In the genomic region with DNA sequence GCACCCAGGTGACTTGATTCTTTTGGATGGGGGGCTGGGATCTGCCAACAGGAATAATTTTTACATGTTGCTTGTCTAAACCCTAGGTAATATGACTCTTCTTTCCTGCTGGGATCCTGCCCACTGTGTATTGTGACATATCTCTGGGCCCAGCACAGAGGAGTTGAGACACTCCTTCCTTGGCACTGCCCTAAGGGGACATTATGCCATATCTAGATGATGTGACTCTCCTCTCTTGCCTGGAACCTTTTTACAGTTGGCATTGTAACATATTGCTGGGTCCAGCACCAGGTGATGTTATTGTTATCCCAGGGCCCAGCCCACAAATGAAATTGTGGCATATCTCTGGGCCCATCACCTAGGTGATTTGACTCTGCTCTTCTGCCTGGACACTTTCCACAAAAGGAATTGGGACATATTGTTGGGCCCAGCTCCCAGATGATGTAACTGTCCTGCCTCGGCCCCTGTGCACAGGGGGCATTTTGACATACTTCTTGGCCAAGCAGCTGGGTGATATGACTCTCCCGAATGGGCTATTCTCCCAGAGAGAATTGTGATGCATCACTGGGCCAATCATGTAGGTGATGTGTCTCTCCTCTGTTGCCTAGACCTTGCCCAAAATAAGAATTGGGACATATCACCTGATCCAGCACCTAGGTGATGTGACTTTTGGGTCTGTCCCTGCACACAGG, we compare ENCODE assay signal across 18 cellular contexts.
DNase-seq lines count a peak whose midpoint lies in the region; ATAC-seq, FAIRE-seq and TF ChIP-seq lines count a peak whose summit lies in the region.
"Had no signal": no experiment of that assay in that cellular context is flagged by ENCODE, and none has a peak within 500 bp of the region (broad histone marks: within the 10 kb centered on the region; RNA-seq: fewer than 3 reads in every experiment).

No MANE protein-coding gene starts in this region.

- H3K27me3 ChIP-seq in breast epithelium = no peaks in the 10 kb centered on the region
- H3K27me3 ChIP-seq in bronchial epithelial cell (ENCODE audit: control insufficient read depth, insufficient read depth, low read length) = no peaks in the 10 kb centered on the region
- H3K27me3 ChIP-seq in esophagus muscularis mucosa = no peaks in the 10 kb centered on the region
- no peaks in the 10 kb centered on the region for H3K27me3 ChIP-seq in vagina
- H3K27me3 ChIP-seq: BLaER1 had no signal

- no peaks in the 10 kb centered on the region for H3K27me3 Mint-ChIP-seq in MCF 10A (ENCODE audit: insufficient read depth, unreplicated experiment)
- H3K27me3 Mint-ChIP-seq in activated naive CD8-positive, alpha-beta T cell treated with anti-CD3 and anti-CD28 coated beads for 36 hours = no peaks in the 10 kb centered on the region

- no peak for FAIRE-seq in bronchial epithelial cell (lab: Jason Lieb, UNC)
- FAIRE-seq: A549, H1 had no signal

- H3K4me3 ChIP-seq in breast epithelium (no peak overlapping the region), bronchial epithelial cell (ENCODE audit: low read depth, low read length) (no peak overlapping the region), esophagus muscularis mucosa (no peak overlapping the region), vagina (no peak overlapping the region)
- H3K4me3 ChIP-seq: A549, BLaER1 had no signal

- no TSS peak for BruUV-seq in MCF 10A (replicated peaks; lab: Mats Ljungman, UMichigan)

- DNase-seq in MCF 10A (ENCODE audit: unreplicated experiment) (peak; percentile 87), breast epithelium (ENCODE audit: low spot score in 2 of 2) (no peak), bronchial epithelial cell (ENCODE audit: low read depth) (peak; percentile 9), esophagus muscularis mucosa (ENCODE audit: extremely low spot score) (peak; percentile 79), vagina (ENCODE audit: extremely low spot score in 2 of 2) (peak; percentile 37 to 40), GOT3 (lab: John Stamatoyannopoulos, UW) (no peak)
- no peak for DNase-seq in activated naive CD8-positive, alpha-beta T cell treated with anti-CD3 and anti-CD28 coated beads for 36 hours
- DNase-seq: AML-193; Calu3; CD8-positive, alpha-beta T cell; DMS79 treated with DMSO at 0.1 percent for 48 hours; GF-D8; H9 had no signal

- POLR2A ChIA-PET in MCF 10A (lab: Yijun Ruan, JAX) = interaction anchor here (0.8 to 0.9 kb wide), 2 partner anchors 11 to 162 kb away, joined by 3 read pairs; no protein-coding TSS in a partner anchor

- H3K36me3 ChIP-seq in breast epithelium (no peaks in the 10 kb centered on the region), bronchial epithelial cell (ENCODE audit: control insufficient read depth, insufficient read depth, low read length) (no peaks in the 10 kb centered on the region), esophagus muscularis mucosa (no peaks in the 10 kb centered on the region), vagina (no peaks in the 10 kb centered on the region)
- H3K36me3 ChIP-seq: BLaER1 had no signal

- no peak for TF ChIP-seq POLR2A in breast epithelium (IDR thresholded peaks at IDR 0.05)
- no peak for TF ChIP-seq POLR2A in esophagus muscularis mucosa (IDR thresholded peaks at IDR 0.05; ENCODE audit: low read depth)
- TF ChIP-seq POLR2A in vagina (IDR thresholded peaks at IDR 0.05) = no peak

- intact Hi-C loops in MCF 10A (cut with micrococcal nuclease) (loop anchor here (10.0 kb wide), 1 partner anchor 162 kb away; no protein-coding TSS in a partner anchor), breast epithelium (cut with DNase I; ENCODE audit: low total_unique reads) (no loop called here), esophagus muscularis mucosa (cut with DNase I) (no loop called here), vagina (cut with DNase I) (no loop called here)

- no peak for ATAC-seq in HG02798 (IDR thresholded peaks at IDR 0.05; ENCODE audit: poor library complexity, unreplicated experiment)
- ATAC-seq: A549; CD8-positive, alpha-beta T cell had no signal

- no peaks in the 10 kb centered on the region for H3K4me1 ChIP-seq in breast epithelium
- H3K4me1 ChIP-seq in esophagus muscularis mucosa = no peaks in the 10 kb centered on the region
- H3K4me1 ChIP-seq in vagina = peaks cover 7% of the 10 kb centered on the region
- H3K4me1 ChIP-seq: A549, BLaER1 had no signal

- peaks cover 20% of the 10 kb centered on the region for H3K4me1 Mint-ChIP-seq in MCF 10A (ENCODE audit: insufficient read depth, unreplicated experiment)
- no peaks in the 10 kb centered on the region for H3K4me1 Mint-ChIP-seq in activated naive CD8-positive, alpha-beta T cell treated with anti-CD3 and anti-CD28 coated beads for 36 hours
- H3K4me1 Mint-ChIP-seq: H9 had no signal

- WGBS in esophagus muscularis mucosa = no CpG with 5 or more reads among the region's 2 CpGs

- peak overlapping the region; percentile 67 for H3K27ac Mint-ChIP-seq in MCF 10A (ENCODE audit: low read depth, unreplicated experiment)
- no peak overlapping the region for H3K27ac Mint-ChIP-seq in activated naive CD8-positive, alpha-beta T cell treated with anti-CD3 and anti-CD28 coated beads for 36 hours
- H3K27ac Mint-ChIP-seq: CD8-positive, alpha-beta T cell; H9 had no signal

- no peak overlapping the region for H3K27ac ChIP-seq in breast epithelium
- no peak overlapping the region for H3K27ac ChIP-seq in esophagus muscularis mucosa (replicated peaks in 1 of 4)
- H3K27ac ChIP-seq in vagina = no peak overlapping the region
- H3K27ac ChIP-seq: 22Rv1, A549, BLaER1 had no signal

- TF ChIP-seq CTCF in MCF 10A (IDR thresholded peaks at IDR 0.05; ENCODE audit: unreplicated experiment) (no peak), breast epithelium (IDR thresholded peaks at IDR 0.05) (no peak), bronchial epithelial cell (IDR thresholded peaks at IDR 0.05; ENCODE audit: insufficient read depth, low read length, severe bottlenecking) (no peak), esophagus muscularis mucosa (IDR thresholded peaks at IDR 0.05) (no peak), vagina (IDR thresholded peaks at IDR 0.05) (no peak)

- CTCF ChIA-PET in MCF 10A (lab: Yijun Ruan, JAX) = no interaction called here

- H3K4me3 Mint-ChIP-seq in MCF 10A (ENCODE audit: unreplicated experiment) = no peak overlapping the region
- no peak overlapping the region for H3K4me3 Mint-ChIP-seq in activated naive CD8-positive, alpha-beta T cell treated with anti-CD3 and anti-CD28 coated beads for 36 hours
- H3K4me3 Mint-ChIP-seq: CD8-positive, alpha-beta T cell; H9 had no signal

- no peak for TF ChIP-seq EP300 in esophagus muscularis mucosa (IDR thresholded peaks at IDR 0.05)

- no peaks in the 10 kb centered on the region for H3K9me3 Mint-ChIP-seq in MCF 10A (ENCODE audit: unreplicated experiment)
- H3K9me3 Mint-ChIP-seq in activated naive CD8-positive, alpha-beta T cell treated with anti-CD3 and anti-CD28 coated beads for 36 hours = peaks cover 9% of the 10 kb centered on the region

- H3K9me3 ChIP-seq in breast epithelium (peaks cover 0 to 6% of the 10 kb centered on the region in 2 donors), esophagus muscularis mucosa (peaks cover 0 to 1% (median 0%) of the 10 kb centered on the region in 4 donors), vagina (no peaks in the 10 kb centered on the region)
- H3K9me3 ChIP-seq: A549, BLaER1 had no signal

- H3K36me3 Mint-ChIP-seq in MCF 10A (ENCODE audit: insufficient read depth, unreplicated experiment) = peaks cover 6% of the 10 kb centered on the region
- H3K36me3 Mint-ChIP-seq in activated naive CD8-positive, alpha-beta T cell treated with anti-CD3 and anti-CD28 coated beads for 36 hours = no peaks in the 10 kb centered on the region
- H3K36me3 Mint-ChIP-seq: CD8-positive, alpha-beta T cell had no signal

Comparison
In these comparisons a context has a peak if more than half of its experiments do, and no peak if none do; other contexts are left out.
1. DNase-seq: peak in MCF 10A (single experiment), bronchial epithelial cell (single experiment), esophagus muscularis mucosa (single experiment) and vagina (2 of 2); none in breast epithelium (0 of 2), activated naive CD8-positive, alpha-beta T cell treated with anti-CD3 and anti-CD28 coated beads for 36 hours (single experiment) and GOT3 (single experiment).